ENCODE assay signal across 17 cellular contexts in genomic region chr9:14690986-14691730, GRCh38. TPM values are rescaled to one million over a fixed set of nuclear protein-coding genes. Genes with fewer than 3 reads are reported as not detected.
A peak's percentile ranks its signal among the peaks of the same experiment; 100 is the strongest.
DNase-seq lines count a peak whose midpoint lies in the region; ATAC-seq and TF ChIP-seq lines count a peak whose summit lies in the region.
"Had no signal": no experiment of that assay in that cellular context is flagged by ENCODE, and none has a peak within 500 bp of the region (broad histone marks: within the 10 kb centered on the region; RNA-seq: fewer than 3 reads in every experiment).

No MANE protein-coding gene starts in this region.

- peaks cover 0 to 25% of the 10 kb centered on the region in 2 donors for H3K36me3 ChIP-seq in psoas muscle (ENCODE audit: insufficient read depth in 1 of 2, low read depth in 1 of 2)

- peaks cover 22% of the 10 kb centered on the region for H3K4me1 Mint-ChIP-seq in endothelial cell (ENCODE audit: unreplicated experiment)

- TF ChIP-seq CTCF in NB4 (IDR thresholded peaks at IDR 0.05; ENCODE audit: low read depth, low read length) (no peak), epithelial cell of esophagus (IDR thresholded peaks at IDR 0.05; ENCODE audit: insufficient read depth, low read depth, low read length, missing control alignments) (no peak), psoas muscle (IDR thresholded peaks at IDR 0.05) (no peak), endothelial cell (IDR thresholded peaks at IDR 0.05; ENCODE audit: unreplicated experiment) (no peak)

- H3K27me3 Mint-ChIP-seq in endothelial cell (ENCODE audit: unreplicated experiment), result peaks cover 10% of the 10 kb centered on the region

- H3K9me3 Mint-ChIP-seq in endothelial cell (ENCODE audit: unreplicated experiment), result no peaks in the 10 kb centered on the region

- H3K27ac ChIP-seq in psoas muscle, result peak overlapping the region; percentile 2

- peaks cover 15% of the 10 kb centered on the region for H3K4me1 ChIP-seq in psoas muscle

- H3K27ac Mint-ChIP-seq in endothelial cell (ENCODE audit: unreplicated experiment), result no peak overlapping the region

- H3K27me3 ChIP-seq in psoas muscle (ENCODE audit: insufficient read depth in 3 of 3, low read length in 2 of 3), result no peaks in the 10 kb centered on the region

- no peak overlapping the region for H3K4me3 Mint-ChIP-seq in endothelial cell (ENCODE audit: unreplicated experiment)

- no peak for TF ChIP-seq POLR2A in NB4 (IDR thresholded peaks at IDR 0.05; ENCODE audit: extremely low read depth, insufficient read length)

- DNase-seq in ELR (ENCODE audit: low read depth) (peak; percentile 33), NB4 (ENCODE audit: low read depth) (peak; percentile 28), epithelial cell of esophagus (ENCODE audit: low read depth) (peak; percentile 54), psoas muscle (no peak), A172 (ENCODE audit: low spot score) (no peak), endothelial cell (ENCODE audit: low spot score) (no peak), NCI-H345 (lab: John Stamatoyannopoulos, UW) (no peak)
- DNase-seq: activated CD4-positive, alpha-beta T cell treated with anti-CD3 and anti-CD28 coated beads for 4 hours; activated naive CD4-positive, alpha-beta T cell; cerebellar nuclear complex; DMS79 treated with DMSO at 0.1 percent for 48 hours; NCI-H446 had no signal

- H3K4me3 ChIP-seq in NB4 (ENCODE audit: low read depth, low read length) (no peak overlapping the region), epithelial cell of esophagus (ENCODE audit: low read length) (peak overlapping the region; percentile 5), psoas muscle (no peak overlapping the region)

- ATAC-seq in psoas muscle (no peak), GM19328 (IDR thresholded peaks at IDR 0.05; ENCODE audit: unreplicated experiment) (no peak)
- ATAC-seq: Right ventricle myocardium inferior had no signal

- H3K36me3 Mint-ChIP-seq in endothelial cell (ENCODE audit: low read depth, unreplicated experiment), result peaks cover 14% of the 10 kb centered on the region

- WGBS in psoas muscle, 3 donors, result 86 to 92% (median 89%) methylated on average over 7 of the region's 7 CpGs

- intact Hi-C loops in psoas muscle (cut with DNase I), result no loop called here

- H3K9me3 ChIP-seq in psoas muscle, result no peaks in the 10 kb centered on the region

RNA-seq across cellular contexts. Expression of gene ZDHHC21, which starts 2.1 kb away (rescaled TPM):
- 1 to 10 TPM; 4.7 to 9.9 (median 6.7) TPM for total RNA-seq in psoas muscle
- polyA plus RNA-seq in psoas muscle, result 1 to 10 TPM; 2.2 to 7.3 (median 3.0) TPM
- 5.8 and 11.1 TPM in 2 replicates for total RNA-seq in A172 (2014; rRNA removed; shearing (Covaris generic))
- 16.5 TPM for total RNA-seq in endothelial cell (ENCODE audit: unreplicated experiment)

RNA-seq across cellular contexts. Expression of gene CER1, which starts 31.4 kb away (rescaled TPM):
- total RNA-seq in psoas muscle (not detected), endothelial cell (ENCODE audit: unreplicated experiment) (5.2 TPM)
- polyA plus RNA-seq in psoas muscle, result not detected
- total RNA-seq in A172 (2014; rRNA removed; shearing (Covaris generic)), result not detected in 2 replicates
- total RNA-seq: LHCN-M2, Right ventricle myocardium inferior, subcutaneous adipose tissue had no signal
- polyA plus RNA-seq: keratinocyte had no signal

Comparison
In these comparisons a context has a peak if more than half of its experiments do, and no peak if none do; other contexts are left out.
1. DNase-seq: peak in ELR (single experiment), NB4 (single experiment) and epithelial cell of esophagus (single experiment); none in psoas muscle (0 of 2), A172 (single experiment), endothelial cell (single experiment) and NCI-H345 (single experiment).